In genomic region chr1:209232197-209232596, GRCh38 we compare ENCODE assay signal across 27 cellular contexts.
"Had no signal": no experiment of that assay in that cellular context is flagged by ENCODE, and none has a peak within 500 bp of the region (broad histone marks: within the 10 kb centered on the region; RNA-seq: fewer than 3 reads in every experiment).

No MANE protein-coding gene starts in this region.

- H3K27ac ChIP-seq: stomach, suprapubic skin, thoracic aorta, thyroid gland, tibial artery, tibial nerve, transverse colon, upper lobe of left lung, upper lobe of right lung, uterus, vagina had no signal

- H3K9me3 Mint-ChIP-seq: stimulated activated effector memory CD8-positive, alpha-beta T cell treated with anti-CD3 and anti-CD28 coated beads, Interleukin-12 subunit alpha, Interleukin-12 subunit beta, amount 100 ng/mL, for 72 hours; stimulated activated naive CD8-positive, alpha-beta T cell treated with anti-CD3 and anti-CD28 coated beads, Interleukin-15, Interleukin-2, amounts not matched to agents 100 ng/mL and 50 ng/mL, for 24 hours had no signal

- H3K4me1 Mint-ChIP-seq: stimulated activated effector memory CD8-positive, alpha-beta T cell treated with anti-CD3 and anti-CD28 coated beads, Interleukin-12 subunit alpha, Interleukin-12 subunit beta, amount 100 ng/mL, for 72 hours; stimulated activated memory B cell treated with anti-CD40 and anti-IgM and Interleukin-4, amounts not matched to agents 10 μg/mL and 1 μg/mL and 100 μg/mL, for 72 hours; stimulated activated naive B cell treated with anti-CD40 and anti-IgM and Interleukin-4, amounts not matched to agents 10 μg/mL and 1 μg/mL and 100 μg/mL, for 72 hours; stimulated activated naive CD8-positive, alpha-beta T cell treated with anti-CD3 and anti-CD28 coated beads, Interleukin-15, amount 100 ng/mL, for 72 hours had no signal

- H3K36me3 Mint-ChIP-seq: stimulated activated effector memory CD8-positive, alpha-beta T cell treated with anti-CD3 and anti-CD28 coated beads, Interleukin-12 subunit alpha, Interleukin-12 subunit beta, amount 100 ng/mL, for 72 hours; stimulated activated memory B cell treated with anti-CD40 and anti-IgM and Interleukin-4, amounts not matched to agents 10 μg/mL and 1 μg/mL and 100 μg/mL, for 72 hours had no signal

- H3K36me3 ChIP-seq: stomach, suprapubic skin, thoracic aorta, thyroid gland, tibial artery, transverse colon, upper lobe of left lung, upper lobe of right lung, uterus, vagina had no signal

- H3K4me3 Mint-ChIP-seq: stimulated activated effector memory CD8-positive, alpha-beta T cell treated with anti-CD3 and anti-CD28 coated beads, Interleukin-12 subunit alpha, Interleukin-12 subunit beta, amount 100 ng/mL, for 72 hours; stimulated activated memory B cell treated with anti-CD40 and anti-IgM and Interleukin-4, amounts not matched to agents 10 μg/mL and 1 μg/mL and 100 μg/mL, for 72 hours; stimulated activated naive B cell treated with anti-CD40 and anti-IgM and Interleukin-4, amounts not matched to agents 10 μg/mL and 1 μg/mL and 100 μg/mL, for 72 hours; stimulated activated naive CD8-positive, alpha-beta T cell treated with anti-CD3 and anti-CD28 coated beads, Interleukin-15, amount 100 ng/mL, for 72 hours; stimulated activated naive CD8-positive, alpha-beta T cell treated with anti-CD3 and anti-CD28 coated beads, Interleukin-15, Interleukin-2, amounts not matched to agents 100 ng/mL and 50 ng/mL, for 24 hours; type B pancreatic cell had no signal

- H3K27me3 ChIP-seq: thyroid gland, uterus, vagina had no signal

- DNase-seq: stimulated activated CD4-positive, alpha-beta T cell treated with anti-CD3 and anti-CD28 coated beads, Interleukin-2, amount 100 ng/mL, for 48 hours; stimulated activated CD4-positive, alpha-beta T cell treated with anti-CD3 and anti-CD28 coated beads, Interleukin-4, amount 100 ng/mL, for 1 hour; stimulated activated CD4-positive, alpha-beta T cell treated with anti-CD3 and anti-CD28 coated beads, Interleukin-4, amount 100 ng/mL, for 24 hours; stimulated activated CD4-positive, alpha-beta T cell treated with anti-CD3 and anti-CD28 coated beads, Interleukin-4, amount 100 ng/mL, for 4 hours; stimulated activated CD8-positive, alpha-beta memory T cell treated with anti-CD3 and anti-CD28 coated beads, Interleukin-4, amount 100 ng/mL, for 48 hours; stimulated activated naive B cell treated with anti-CD40 and anti-IgM and Interleukin-4, amounts not matched to agents 10 μg/mL and 1 μg/mL and 100 μg/mL, for 72 hours; stimulated activated naive CD4-positive, alpha-beta T cell; stimulated activated naive CD4-positive, alpha-beta T cell treated with Interleukin-2 at 50 U/mL for 16 hours; stimulated activated naive CD8-positive, alpha-beta T cell treated with anti-CD3 and anti-CD28 coated beads, Interleukin-15, amount 100 ng/mL, for 72 hours; stimulated activated naive CD8-positive, alpha-beta T cell treated with anti-CD3 and anti-CD28 coated beads, Interleukin-15, Interleukin-2, amounts not matched to agents 100 U/mL and 50 U/mL, for 24 hours; stomach; substantia nigra; thyroid gland; tibial artery; transverse colon; trophoblast cell; upper lobe of right lung; uterus had no signal

- H3K4me3 ChIP-seq: stomach, suprapubic skin, thoracic aorta, thyroid gland, tibial artery, tibial nerve, transverse colon, upper lobe of left lung, upper lobe of right lung, uterus, vagina had no signal

- H3K27ac Mint-ChIP-seq: stimulated activated effector memory CD8-positive, alpha-beta T cell treated with anti-CD3 and anti-CD28 coated beads, Interleukin-12 subunit alpha, Interleukin-12 subunit beta, amount 100 ng/mL, for 72 hours; stimulated activated memory B cell treated with anti-CD40 and anti-IgM and Interleukin-4, amounts not matched to agents 10 μg/mL and 1 μg/mL and 100 μg/mL, for 72 hours; stimulated activated naive B cell treated with anti-CD40 and anti-IgM and Interleukin-4, amounts not matched to agents 10 μg/mL and 1 μg/mL and 100 μg/mL, for 72 hours; stimulated activated naive CD8-positive, alpha-beta T cell treated with anti-CD3 and anti-CD28 coated beads, Interleukin-15, amount 100 ng/mL, for 72 hours; stimulated activated naive CD8-positive, alpha-beta T cell treated with anti-CD3 and anti-CD28 coated beads, Interleukin-15, Interleukin-2, amounts not matched to agents 100 ng/mL and 50 ng/mL, for 24 hours; type B pancreatic cell had no signal

- H3K9me3 ChIP-seq: suprapubic skin, thyroid gland, transverse colon, upper lobe of right lung, uterus, vagina had no signal

- H3K4me1 ChIP-seq: stomach, suprapubic skin, thyroid gland, tibial artery, tibial nerve, transverse colon, upper lobe of right lung, uterus, vagina had no signal

- H3K27me3 Mint-ChIP-seq: stimulated activated memory B cell treated with anti-CD40 and anti-IgM and Interleukin-4, amounts not matched to agents 10 μg/mL and 1 μg/mL and 100 μg/mL, for 72 hours; type B pancreatic cell had no signal

- ATAC-seq: stimulated activated effector memory CD8-positive, alpha-beta T cell treated with anti-CD3 and anti-CD28 coated beads, Interleukin-12 subunit alpha, Interleukin-12 subunit beta, amount 100 ng/mL, for 72 hours; stimulated activated naive B cell treated with anti-CD40 and anti-IgM and Interleukin-4, amounts not matched to agents 10 μg/mL and 1 μg/mL and 100 μg/mL, for 72 hours; stimulated activated naive CD8-positive, alpha-beta T cell treated with anti-CD3 and anti-CD28 coated beads, Interleukin-15, Interleukin-2, amounts not matched to agents 100 U/mL and 50 U/mL, for 24 hours; upper lobe of right lung had no signal
